ENCODE assay signal across 1 cellular context in the genomic region with DNA sequence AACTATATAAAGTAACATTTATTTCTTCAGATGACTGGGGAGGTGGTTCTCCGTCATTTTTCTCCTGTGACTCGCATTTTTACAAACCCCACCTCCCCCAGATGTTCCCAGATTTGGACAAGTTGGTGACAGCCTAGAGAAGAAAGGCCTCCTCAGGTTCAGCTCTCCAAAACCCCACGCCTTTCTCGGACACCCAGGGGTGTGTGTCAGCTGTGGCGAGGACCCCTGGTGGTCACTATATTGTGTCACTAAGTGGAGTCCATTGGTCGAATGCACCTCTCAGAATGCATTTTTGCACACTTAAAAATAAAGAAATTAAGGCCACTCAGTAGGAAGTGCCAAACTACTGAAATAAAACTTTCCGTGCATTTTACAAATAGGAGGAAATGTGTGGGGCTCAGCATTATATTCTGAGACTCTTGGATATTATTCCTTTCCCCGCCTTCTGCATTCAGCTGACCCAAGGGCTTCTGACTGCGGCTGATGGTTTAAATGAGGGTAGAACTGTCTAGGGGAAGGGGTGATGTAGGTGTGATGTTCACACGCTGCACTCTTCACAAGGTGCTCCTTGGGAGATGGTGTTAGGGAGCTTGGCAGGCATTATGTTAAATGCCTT.
TF ChIP-seq lines count a peak whose summit lies in the region.

No MANE protein-coding gene starts in this region.

TF ChIP-seq in WTC11, 78 proteins besides CTCF, POLR2A, EP300 and RAD21 (continued from another document):
- TF ChIP-seq, protein P1, sequence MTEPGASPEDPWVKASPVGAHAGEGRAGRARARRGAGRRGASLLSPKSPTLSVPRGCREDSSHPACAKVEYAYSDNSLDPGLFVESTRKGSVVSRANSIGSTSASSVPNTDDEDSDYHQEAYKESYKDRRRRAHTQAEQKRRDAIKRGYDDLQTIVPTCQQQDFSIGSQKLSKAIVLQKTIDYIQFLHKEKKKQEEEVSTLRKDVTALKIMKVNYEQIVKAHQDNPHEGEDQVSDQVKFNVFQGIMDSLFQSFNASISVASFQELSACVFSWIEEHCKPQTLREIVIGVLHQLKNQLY (CRISPR knock-in tag; IDR thresholded peaks at IDR 0.05) = no peak
- TF ChIP-seq, protein P2, sequence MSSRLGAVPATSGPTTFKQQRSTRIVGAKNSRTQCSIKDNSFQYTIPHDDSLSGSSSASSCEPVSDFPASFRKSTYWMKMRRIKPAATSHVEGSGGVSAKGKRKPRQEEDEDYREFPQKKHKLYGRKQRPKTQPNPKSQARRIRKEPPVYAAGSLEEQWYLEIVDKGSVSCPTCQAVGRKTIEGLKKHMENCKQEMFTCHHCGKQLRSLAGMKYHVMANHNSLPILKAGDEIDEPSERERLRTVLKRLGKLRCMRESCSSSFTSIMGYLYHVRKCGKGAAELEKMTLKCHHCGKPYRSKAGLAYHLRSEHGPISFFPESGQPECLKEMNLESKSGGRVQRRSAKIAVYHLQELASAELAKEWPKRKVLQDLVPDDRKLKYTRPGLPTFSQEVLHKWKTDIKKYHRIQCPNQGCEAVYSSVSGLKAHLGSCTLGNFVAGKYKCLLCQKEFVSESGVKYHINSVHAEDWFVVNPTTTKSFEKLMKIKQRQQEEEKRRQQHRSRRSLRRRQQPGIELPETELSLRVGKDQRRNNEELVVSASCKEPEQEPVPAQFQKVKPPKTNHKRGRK (CRISPR knock-in tag; IDR thresholded peaks at IDR 0.05; ENCODE audit: borderline replicate concordance) = no peak
- TF ChIP-seq ESRRA (CRISPR knock-in tag; IDR thresholded peaks at IDR 0.05; ENCODE audit: borderline replicate concordance) (no peak), RORB (CRISPR knock-in tag; IDR thresholded peaks at IDR 0.05) (no peak)
- TF ChIP-seq, protein P3, sequence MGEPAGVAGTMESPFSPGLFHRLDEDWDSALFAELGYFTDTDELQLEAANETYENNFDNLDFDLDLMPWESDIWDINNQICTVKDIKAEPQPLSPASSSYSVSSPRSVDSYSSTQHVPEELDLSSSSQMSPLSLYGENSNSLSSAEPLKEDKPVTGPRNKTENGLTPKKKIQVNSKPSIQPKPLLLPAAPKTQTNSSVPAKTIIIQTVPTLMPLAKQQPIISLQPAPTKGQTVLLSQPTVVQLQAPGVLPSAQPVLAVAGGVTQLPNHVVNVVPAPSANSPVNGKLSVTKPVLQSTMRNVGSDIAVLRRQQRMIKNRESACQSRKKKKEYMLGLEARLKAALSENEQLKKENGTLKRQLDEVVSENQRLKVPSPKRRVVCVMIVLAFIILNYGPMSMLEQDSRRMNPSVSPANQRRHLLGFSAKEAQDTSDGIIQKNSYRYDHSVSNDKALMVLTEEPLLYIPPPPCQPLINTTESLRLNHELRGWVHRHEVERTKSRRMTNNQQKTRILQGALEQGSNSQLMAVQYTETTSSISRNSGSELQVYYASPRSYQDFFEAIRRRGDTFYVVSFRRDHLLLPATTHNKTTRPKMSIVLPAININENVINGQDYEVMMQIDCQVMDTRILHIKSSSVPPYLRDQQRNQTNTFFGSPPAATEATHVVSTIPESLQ (CRISPR knock-in tag; IDR thresholded peaks at IDR 0.05) = no peak
